ENCODE assay signal across 9 cellular contexts in genomic region chr20:50746138-50746940, GRCh38. TPM values are rescaled to one million over a fixed set of nuclear protein-coding genes. Genes with fewer than 3 reads are reported as not detected.
A peak's percentile ranks its signal among the peaks of the same experiment; 100 is the strongest.
DNase-seq lines count a peak whose midpoint lies in the region; ATAC-seq and TF ChIP-seq lines count a peak whose summit lies in the region.
"Had no signal": no experiment of that assay in that cellular context is flagged by ENCODE, and none has a peak within 500 bp of the region (broad histone marks: within the 10 kb centered on the region; RNA-seq: fewer than 3 reads in every experiment).

No MANE protein-coding gene starts in this region.

- H3K4me3 Mint-ChIP-seq in Calu3 (ENCODE audit: low read depth, unreplicated experiment) = peak overlapping the region; percentile 63

- H3K4me2 ChIP-seq in parathyroid adenoma (ENCODE audit: low read length) = no peak overlapping the region

- H3K9ac ChIP-seq in parathyroid adenoma = no peak overlapping the region

- no peak overlapping the region for H3K4me3 ChIP-seq in parathyroid adenoma (ENCODE audit: low read depth, low read length)
- H3K4me3 ChIP-seq in left lung = no peak overlapping the region

- H3K36me3 ChIP-seq in parathyroid adenoma (ENCODE audit: control insufficient read depth, insufficient read depth, low read length) = no peaks in the 10 kb centered on the region
- H3K36me3 ChIP-seq in left lung = peaks cover 0 to 12% of the 10 kb centered on the region in 2 donors

- CTCF ChIA-PET in Calu3 (lab: Charles Lee) = interaction anchor here (0.7 to 8.0 kb wide), 12 partner anchors 12 to 125 kb away, joined by 3 to 67 read pairs (median 5); partner anchors contain the start of gene PARD6B

- H3K27me3 ChIP-seq in parathyroid adenoma (ENCODE audit: control insufficient read depth, insufficient read depth, low read length) (no peaks in the 10 kb centered on the region), left lung (no peaks in the 10 kb centered on the region)

- peak overlapping the region; percentile 76 for H3K27ac ChIP-seq in caudate nucleus (ENCODE audit: low read depth, low read length)
- peak overlapping the region; percentile 11 for H3K27ac ChIP-seq in parathyroid adenoma
- peak overlapping the region in 1 of 2 donors; percentile 10 for H3K27ac ChIP-seq in left lung

- H3K4me1 ChIP-seq in parathyroid adenoma (peaks cover 24% of the 10 kb centered on the region), left lung (peaks cover 12 to 18% of the 10 kb centered on the region in 2 donors)

- intact Hi-C loops in Calu3 (cut with micrococcal nuclease; ENCODE audit: unreplicated experiment) = loop anchor here (1.0 to 5.0 kb wide), 4 partner anchors 15 to 119 kb away; no protein-coding TSS in a partner anchor
- intact Hi-C loops in left lung (cut with DNase I) = no loop called here

- H3K4me1 Mint-ChIP-seq in Calu3 (ENCODE audit: low read depth, unreplicated experiment) = peaks cover 85% of the 10 kb centered on the region

- H3K9me3 Mint-ChIP-seq in Calu3 (ENCODE audit: low read depth, unreplicated experiment) = no peaks in the 10 kb centered on the region

- no peak for TF ChIP-seq CTCF in Calu3 (IDR thresholded peaks at IDR 0.05; ENCODE audit: unreplicated experiment)
- no peak for TF ChIP-seq CTCF in parathyroid adenoma (IDR thresholded peaks at IDR 0.05)
- TF ChIP-seq CTCF in left lung (IDR thresholded peaks at IDR 0.05) = no peak

- no TSS peak for BruUV-seq in Calu3 (replicated peaks; lab: Mats Ljungman, UMichigan)

- DNase-seq in Calu3 = peak; percentile 85
- peak; percentile 41 for DNase-seq in M059J (ENCODE audit: low read depth)
- DNase-seq in caudate nucleus (lab: John Stamatoyannopoulos, UW) = no peak
- DNase-seq in T-helper 9 cell = no peak
- no peak for DNase-seq in left lung

- peaks cover 97% of the 10 kb centered on the region for H3K36me3 Mint-ChIP-seq in Calu3 (ENCODE audit: insufficient read depth, unreplicated experiment)

- ATAC-seq in left lung = no peak
- ATAC-seq in GM21447 (IDR thresholded peaks at IDR 0.05; ENCODE audit: unreplicated experiment) = no peak

- H3K27ac Mint-ChIP-seq in Calu3 (ENCODE audit: unreplicated experiment) = peak overlapping the region; percentile 86

- no peak overlapping the region for H2AFZ ChIP-seq in parathyroid adenoma

- H3K9me3 ChIP-seq in parathyroid adenoma (ENCODE audit: control insufficient read depth, low read length) (no peaks in the 10 kb centered on the region), left lung (no peaks in the 10 kb centered on the region)

- no peaks in the 10 kb centered on the region for H3K27me3 Mint-ChIP-seq in Calu3 (ENCODE audit: unreplicated experiment)

- peaks cover 4% of the 10 kb centered on the region for H3K79me2 ChIP-seq in parathyroid adenoma

RNA-seq across cellular contexts. Expression of gene PARD6B, which starts 15.0 kb away (rescaled TPM):
- total RNA-seq in Calu3 (2022) (114 and 127 TPM in 2 replicates), left lung (10 to 100 TPM; 23.5 to 37.3 TPM)
- total RNA-seq in M059J (2014; rRNA removed; shearing (Covaris generic)) = 9.4 and 16.6 TPM in 2 replicates
- total RNA-seq: endothelial cell of umbilical vein had no signal

RNA-seq across cellular contexts. Expression of gene BCAS4, which starts 48.5 kb away (rescaled TPM):
- total RNA-seq in Calu3 (2022) (11.3 and 13.5 TPM in 2 replicates), left lung (1 to 10 TPM; 2.9 to 4.6 TPM)
- total RNA-seq in M059J (2014; rRNA removed; shearing (Covaris generic)) = 15.4 and 16.2 TPM in 2 replicates

RNA-seq across cellular contexts. Expression of gene RIPOR3, which starts 55.0 kb away (rescaled TPM):
- total RNA-seq in Calu3 (2022) (2.8 and 4.0 TPM in 2 replicates), left lung (1 to 10 TPM; 2.3 to 7.0 TPM)
- 1.5 and 1.9 TPM in 2 replicates for total RNA-seq in M059J (2014; rRNA removed; shearing (Covaris generic))
- total RNA-seq: endothelial cell of umbilical vein, HT1080 had no signal

Comparison
In these comparisons a context has a peak if more than half of its experiments do, and no peak if none do; other contexts are left out.
1. DNase-seq: peak in Calu3 (single experiment) and M059J (single experiment); none in caudate nucleus (0 of 61), T-helper 9 cell (single experiment) and left lung (0 of 2).